23 cellular contexts compared by ENCODE assay signal in the genomic region with DNA sequence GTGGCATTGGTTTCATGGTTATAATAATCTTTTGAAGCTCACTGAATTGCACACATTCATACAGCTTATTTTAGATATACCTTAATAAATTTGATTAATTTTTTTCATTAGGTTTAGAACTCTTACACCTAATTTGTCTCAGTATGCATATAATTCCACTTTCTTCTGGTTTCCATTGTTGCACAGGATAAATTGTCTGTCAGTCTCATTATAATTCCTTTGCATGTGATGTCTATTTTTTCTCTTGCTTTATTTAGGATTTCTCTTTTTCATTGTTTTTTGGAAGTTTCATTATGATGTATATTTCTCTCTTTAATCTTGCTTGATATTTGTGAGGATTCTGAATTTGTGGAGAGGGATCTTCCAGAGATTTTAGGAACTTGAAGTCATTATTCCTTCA.
DNase-seq lines count a peak whose midpoint lies in the region; ATAC-seq, FAIRE-seq and TF ChIP-seq lines count a peak whose summit lies in the region.
"Had no signal": no experiment of that assay in that cellular context is flagged by ENCODE, and none has a peak within 500 bp of the region (broad histone marks: within the 10 kb centered on the region; RNA-seq: fewer than 3 reads in every experiment).

No MANE protein-coding gene starts in this region.

- no peak for TF ChIP-seq CTCF in HepG2 (CRISPR knock-in tag; IDR thresholded peaks at IDR 0.05)
- no peak for TF ChIP-seq CTCF in right lobe of liver (IDR thresholded peaks at IDR 0.05)
- TF ChIP-seq CTCF in WTC11 (IDR thresholded peaks at IDR 0.05) = no peak
- no peak for TF ChIP-seq CTCF in K562 (IDR thresholded peaks at IDR 0.05 in 2 of 3, conservative IDR thresholded peaks at IDR 0.05 in 1 of 3; ENCODE audit: insufficient read depth in 2 of 3, low read depth in 1 of 3, low read length in 3 of 3)

- H3K9ac ChIP-seq in HepG2 (ENCODE audit: insufficient read depth, low read depth, low read length) (no peak overlapping the region), K562 (ENCODE audit: insufficient read depth in 1 of 2, low read depth in 2 of 2, low read length in 2 of 2) (no peak overlapping the region)
- H3K9ac ChIP-seq: BLaER1 had no signal

- H3K9me3 ChIP-seq in HepG2 (ENCODE audit: low read length) (0 out of 2 replicates have a peak, but pooled peaks cover 18% of the 10 kb centered on the region), right lobe of liver (peaks cover 0 to 2% (median 0%) of the 10 kb centered on the region in 4 donors), K562 (replicated peaks; ENCODE audit: control insufficient read depth, insufficient read depth, low read depth, low read length) (0 out of 2 replicates have a peak, but pooled peaks cover 2% of the 10 kb centered on the region)

- H3K36me3 Mint-ChIP-seq in WTC11 = peaks cover 14% of the 10 kb centered on the region
- H3K36me3 Mint-ChIP-seq: CD4-positive, CD25-positive, alpha-beta regulatory T cell; CD8-positive, alpha-beta T cell had no signal

- no peaks in the 10 kb centered on the region; the same call in 1 of the 2 replicates for H3K27me3 Mint-ChIP-seq in WTC11 (ENCODE audit: low read depth)
- H3K27me3 Mint-ChIP-seq: B cell; CD4-positive, CD25-positive, alpha-beta regulatory T cell had no signal

- BruUV-seq in HepG2 (replicated peaks; lab: Mats Ljungman, UMichigan) (no TSS peak), K562 (replicated peaks; lab: Mats Ljungman, UMichigan) (no TSS peak)

- in situ Hi-C loops in HepG2 (cut with HindIII; ENCODE audit: extremely low pct_ligation_motif_present, low pct_unique_long_range_greater_than_20kb) = no loop called here
- in situ Hi-C loops in K562 (cut with MboI) = no loop called here

- no peak for TF ChIP-seq POLR2A in HepG2 (IDR thresholded peaks at IDR 0.05; ENCODE audit: insufficient read depth in 1 of 2, low read depth in 2 of 2, low read length in 2 of 2)
- TF ChIP-seq POLR2A in right lobe of liver (IDR thresholded peaks at IDR 0.05) = no peak
- no peak for TF ChIP-seq POLR2A in K562 (conservative IDR thresholded peaks at IDR 0.05)

- H3K9me3 Mint-ChIP-seq in WTC11 = peaks cover 45% of the 10 kb centered on the region

- H3K4me1 ChIP-seq in HepG2 (ENCODE audit: insufficient read depth, low read length) = no peaks in the 10 kb centered on the region
- no peaks in the 10 kb centered on the region for H3K4me1 ChIP-seq in right lobe of liver
- H3K4me1 ChIP-seq in K562 (replicated peaks in 1 of 2; ENCODE audit: control insufficient read depth in 2 of 2, insufficient read depth in 2 of 2, low read length in 2 of 2) = no peaks in the 10 kb centered on the region
- H3K4me1 ChIP-seq: BLaER1, Caco-2 had no signal

- H3K79me2 ChIP-seq in HepG2 (ENCODE audit: insufficient read depth, low read length) = no peaks in the 10 kb centered on the region
- no peaks in the 10 kb centered on the region for H3K79me2 ChIP-seq in K562 (ENCODE audit: control insufficient read depth, insufficient read depth, low read length)

- no peaks in the 10 kb centered on the region for H3K27me3 ChIP-seq in HepG2 (ENCODE audit: control insufficient read depth in 1 of 2, insufficient read depth in 2 of 2, low read length in 2 of 2)
- no peaks in the 10 kb centered on the region for H3K27me3 ChIP-seq in right lobe of liver
- no peaks in the 10 kb centered on the region for H3K27me3 ChIP-seq in K562 (ENCODE audit: control insufficient read depth in 2 of 2, insufficient read depth in 2 of 2, low read length in 2 of 2)
- H3K27me3 ChIP-seq: BLaER1 had no signal

- ATAC-seq in HepG2 (no peak), right lobe of liver (no peak), WTC11 (no peak), K562 (no peak), HG02870 (IDR thresholded peaks at IDR 0.05; ENCODE audit: unreplicated experiment) (no peak)
- ATAC-seq: CD8-positive, alpha-beta T cell had no signal

- H4K20me1 ChIP-seq in HepG2 (ENCODE audit: insufficient read depth, low read length) (no peaks in the 10 kb centered on the region), K562 (replicated peaks; ENCODE audit: control insufficient read depth, insufficient read depth, low read length) (no peaks in the 10 kb centered on the region)
- H4K20me1 ChIP-seq: BLaER1 had no signal

- peak; percentile 15 for DNase-seq in DMS53 (lab: John Stamatoyannopoulos, UW)
- DNase-seq in DMS53 treated with DMSO at 0.1 percent for 48 hours (lab: John Stamatoyannopoulos, UW; ENCODE audit: unreplicated experiment) = no peak
- DNase-seq in HepG2 (ENCODE audit: low spot score) = no peak
- no peak for DNase-seq in right lobe of liver
- no peak for DNase-seq in WTC11 (ENCODE audit: low spot score)
- DNase-seq in K562 (ENCODE audit: extremely low read depth in 1 of 4, low spot score in 3 of 4) = no peak
- no peak for DNase-seq in stimulated activated CD4-positive, alpha-beta T cell treated with anti-CD3 and anti-CD28 coated beads, Interleukin-4, amount 100 ng/mL, for 1 hour
- DNase-seq: Caco-2; CD4-positive, CD25-positive, alpha-beta regulatory T cell; CD8-positive, alpha-beta T cell; DMS153; DMS79 treated with DMSO at 0.1 percent for 48 hours; GF-D8; H7; HCEC 1CT had no signal

- TF ChIP-seq EP300 in HepG2 (IDR thresholded peaks at IDR 0.05; ENCODE audit: low read depth in 2 of 2, low read length in 2 of 2) (no peak), HepG2 (CRISPR knock-in tag; IDR thresholded peaks at IDR 0.05; ENCODE audit: borderline replicate concordance) (no peak), K562 (IDR thresholded peaks at IDR 0.05; ENCODE audit: low read length) (no peak)

- no peak overlapping the region for H3K4me2 ChIP-seq in HepG2 (ENCODE audit: low read depth, low read length)
- H3K4me2 ChIP-seq in K562 (ENCODE audit: insufficient read depth, low read length) = no peak overlapping the region
- H3K4me2 ChIP-seq: BLaER1 had no signal

- no peaks in the 10 kb centered on the region for H3K9me1 ChIP-seq in K562 (ENCODE audit: control insufficient read depth, insufficient read depth, low read length)

- H3K4me3 ChIP-seq in HepG2 (replicated peaks in 1 of 3; ENCODE audit: insufficient read depth in 1 of 3, low read depth in 2 of 3, low read length in 3 of 3) (no peak overlapping the region), right lobe of liver (no peak overlapping the region), K562 (no peak overlapping the region)
- H3K4me3 ChIP-seq: BLaER1 had no signal

- POLR2A ChIA-PET in HepG2 (lab: Yijun Ruan, JAX) = no interaction called here
- POLR2A ChIA-PET in WTC11 (lab: Charles Lee) = no interaction called here
- POLR2A ChIA-PET in K562 (lab: Yijun Ruan, JAX) = interaction anchor here (0.6 kb wide), 1 partner anchor 10 kb away, joined by 3 read pairs; no protein-coding TSS in a partner anchor

- no peak overlapping the region for H3K27ac Mint-ChIP-seq in WTC11
- H3K27ac Mint-ChIP-seq: B cell; CD4-positive, CD25-positive, alpha-beta regulatory T cell; CD8-positive, alpha-beta T cell had no signal

- H3K27ac ChIP-seq in HepG2 (ENCODE audit: extremely low read length, insufficient read depth, low read length) (no peak overlapping the region), right lobe of liver (no peak overlapping the region), K562 (ENCODE audit: extremely low read depth, low read depth, low read length) (no peak overlapping the region)
- H3K27ac ChIP-seq: 22Rv1, BLaER1, C4-2B had no signal

- intact Hi-C loops in HepG2 (cut with micrococcal nuclease; ENCODE audit: unreplicated experiment) (no loop called here), right lobe of liver (cut with DNase I) (no loop called here), K562 (cut with micrococcal nuclease) (no loop called here)

- no peak overlapping the region for H3K4me3 Mint-ChIP-seq in WTC11
- H3K4me3 Mint-ChIP-seq: B cell; CD4-positive, CD25-positive, alpha-beta regulatory T cell; CD8-positive, alpha-beta T cell had no signal

- FAIRE-seq in HepG2 (lab: Jason Lieb, UNC) (no peak), K562 (lab: Jason Lieb, UNC) (no peak)
- FAIRE-seq: A204.1, GM12892, H1 had no signal

- H2AFZ ChIP-seq in HepG2 (ENCODE audit: low read length) (no peak overlapping the region), K562 (ENCODE audit: low read depth, low read length) (no peak overlapping the region)

- H3K36me3 ChIP-seq in HepG2 (replicated peaks in 1 of 2; ENCODE audit: control insufficient read depth in 1 of 2, insufficient read depth in 2 of 2, low read length in 2 of 2) = no peaks in the 10 kb centered on the region
- H3K36me3 ChIP-seq in right lobe of liver = no peaks in the 10 kb centered on the region
- H3K36me3 ChIP-seq in K562 (ENCODE audit: control insufficient read depth, insufficient read depth, low read length) = no peaks in the 10 kb centered on the region
- H3K36me3 ChIP-seq: BLaER1 had no signal

- CTCF ChIA-PET in HepG2 (lab: Yijun Ruan, JAX; ENCODE audit: low intra/inter-chr PET ratio, low total read pairs) = no interaction called here
- CTCF ChIA-PET in WTC11 (lab: Charles Lee) = no interaction called here
- CTCF ChIA-PET in K562 (lab: Yijun Ruan, JAX; ENCODE audit: low intra/inter-chr PET ratio) = no interaction called here

- peaks cover 3% of the 10 kb centered on the region; the same call in 1 of the 2 replicates for H3K4me1 Mint-ChIP-seq in WTC11
- H3K4me1 Mint-ChIP-seq: B cell; CD4-positive, CD25-positive, alpha-beta regulatory T cell had no signal

- TF ChIP-seq RAD21 in HepG2 (CRISPR knock-in tag; IDR thresholded peaks at IDR 0.05) (no peak), K562 (CRISPR knock-in tag; conservative IDR thresholded peaks at IDR 0.05 in 1 of 2, IDR thresholded peaks at IDR 0.05 in 1 of 2) (no peak)

TF ChIP-seq in HepG2, 621 proteins besides CTCF, POLR2A, EP300 and RAD21 (continues in another document):
- TF ChIP-seq ZFP36L2 (CRISPR knock-in tag; IDR thresholded peaks at IDR 0.05) = no peak
- peak; percentile 95 for TF ChIP-seq ZNF317 (CRISPR knock-in tag; IDR thresholded peaks at IDR 0.05)

TF ChIP-seq in WTC11, 78 proteins besides CTCF, POLR2A, EP300 and RAD21:
- TF ChIP-seq ZNF317 (CRISPR knock-in tag; IDR thresholded peaks at IDR 0.05; ENCODE audit: borderline replicate concordance, low read depth) = peak; percentile 95
- TF ChIP-seq ETV6 (CRISPR knock-in tag; IDR thresholded peaks at IDR 0.05) = no peak

TF ChIP-seq in K562, 482 proteins besides CTCF, POLR2A, EP300 and RAD21 (continues in another document):
- TF ChIP-seq RB1 (IDR thresholded peaks at IDR 0.05; ENCODE audit: low read depth) (no peak), SIX5 (IDR thresholded peaks at IDR 0.05; ENCODE audit: borderline replicate concordance in 1 of 2, insufficient read depth in 1 of 2, low read depth in 1 of 2, low read length in 2 of 2) (no peak)
